Comparison of ENCODE assay signal across 10 cellular contexts in the genomic region with DNA sequence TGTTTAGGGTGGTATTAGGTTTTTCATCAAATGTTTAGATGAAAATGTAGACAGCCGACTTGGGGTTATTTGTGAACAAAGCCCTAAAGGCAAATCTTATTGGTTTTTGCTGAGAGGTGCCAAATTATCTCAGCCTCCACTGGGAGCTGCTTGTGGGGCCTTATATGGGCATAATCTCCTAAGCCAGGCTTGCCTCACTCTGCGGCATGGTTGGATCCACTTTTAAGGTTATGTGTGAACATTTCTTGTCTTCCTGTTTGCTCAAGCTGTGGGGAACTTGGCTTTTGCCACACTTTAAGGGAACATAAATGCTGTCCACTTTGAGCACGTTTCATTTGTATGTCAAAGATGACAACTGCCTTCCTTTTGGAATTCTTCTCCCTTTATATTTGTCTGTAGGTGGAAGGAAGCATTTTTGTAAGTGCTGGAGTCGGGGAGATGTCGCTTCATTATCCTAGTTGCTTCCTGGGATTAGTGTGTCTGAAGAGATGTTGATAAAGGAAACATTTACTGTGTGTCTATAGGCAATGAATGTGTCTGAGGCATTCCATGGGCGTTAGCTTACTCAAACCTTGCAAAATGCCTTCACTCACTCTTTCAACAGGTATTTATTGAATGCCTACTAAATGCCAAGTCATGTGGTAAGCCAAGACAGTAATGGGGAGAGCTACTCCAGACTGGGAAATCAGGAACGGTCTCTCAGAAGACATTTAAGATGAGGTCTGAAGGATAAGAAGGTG.
DNase-seq lines count a peak whose midpoint lies in the region; ATAC-seq and TF ChIP-seq lines count a peak whose summit lies in the region.
"Had no signal": no experiment of that assay in that cellular context is flagged by ENCODE, and none has a peak within 500 bp of the region (broad histone marks: within the 10 kb centered on the region; RNA-seq: fewer than 3 reads in every experiment).

No MANE protein-coding gene starts in this region.

- H3K27me3 Mint-ChIP-seq in CD4-positive, alpha-beta T cell = no peaks in the 10 kb centered on the region
- peaks cover 12% of the 10 kb centered on the region for H3K27me3 Mint-ChIP-seq in nephron (ENCODE audit: low read depth)

- CTCF ChIA-PET in CD4-positive, alpha-beta T cell (lab: Charles Lee) = interaction anchor here (0.6 kb wide), 1 partner anchor 10 kb away, joined by 3 read pairs; no protein-coding TSS in a partner anchor

- no peak for ATAC-seq in CD4-positive, alpha-beta T cell (ENCODE audit: poor library complexity)
- no peak for ATAC-seq in HG02610 (IDR thresholded peaks at IDR 0.05; ENCODE audit: unreplicated experiment)
- ATAC-seq in HG03139 (IDR thresholded peaks at IDR 0.05; ENCODE audit: unreplicated experiment) = no peak
- ATAC-seq in HG03432 (IDR thresholded peaks at IDR 0.05; ENCODE audit: unreplicated experiment) = no peak

- peaks cover 0 to 66% (median 50%) of the 10 kb centered on the region in 4 donors for H3K4me1 ChIP-seq in esophagus muscularis mucosa

- H3K9me3 ChIP-seq in CD4-positive, alpha-beta T cell (ENCODE audit: control insufficient read depth, low read length) = no peaks in the 10 kb centered on the region
- H3K9me3 ChIP-seq in esophagus muscularis mucosa = no peaks in the 10 kb centered on the region

- peak overlapping the region; percentile 90 for H3K27ac Mint-ChIP-seq in CD4-positive, alpha-beta T cell
- peak overlapping the region; percentile 6 to 67 (median 51) for H3K27ac Mint-ChIP-seq in nephron

- 49% methylated on average over 7 of the region's 7 CpGs for WGBS in esophagus muscularis mucosa

- no peaks in the 10 kb centered on the region for H3K9me3 Mint-ChIP-seq in CD4-positive, alpha-beta T cell
- peaks cover 3% of the 10 kb centered on the region for H3K9me3 Mint-ChIP-seq in nephron

- peaks cover 34% of the 10 kb centered on the region for H3K4me1 Mint-ChIP-seq in CD4-positive, alpha-beta T cell (ENCODE audit: low read depth)
- H3K4me1 Mint-ChIP-seq in nephron = peaks cover 20% of the 10 kb centered on the region

- no peaks in the 10 kb centered on the region for H3K27me3 ChIP-seq in CD4-positive, alpha-beta T cell (ENCODE audit: control insufficient read depth, insufficient read depth, low read length)
- H3K27me3 ChIP-seq in esophagus muscularis mucosa = no peaks in the 10 kb centered on the region

- TF ChIP-seq CTCF in CD4-positive, alpha-beta T cell (IDR thresholded peaks at IDR 0.05) = no peak
- no peak for TF ChIP-seq CTCF in esophagus muscularis mucosa (IDR thresholded peaks at IDR 0.05)
- TF ChIP-seq CTCF in nephron (IDR thresholded peaks at IDR 0.05; ENCODE audit: unreplicated experiment in 3 of 3) = no peak

- no peak overlapping the region for H3K27ac ChIP-seq in CD4-positive, alpha-beta T cell (ENCODE audit: low read depth, low read length)
- H3K27ac ChIP-seq in esophagus muscularis mucosa (replicated peaks in 1 of 4) = peak overlapping the region; percentile 81 to 90 (median 85)

- H3K4me3 ChIP-seq in esophagus muscularis mucosa = no peak overlapping the region

- TF ChIP-seq POLR2A in esophagus muscularis mucosa (IDR thresholded peaks at IDR 0.05; ENCODE audit: low read depth) = no peak

- intact Hi-C loops in CD4-positive, alpha-beta T cell (cut with DNase I, micrococcal nuclease) = no loop called here
- intact Hi-C loops in esophagus muscularis mucosa (cut with DNase I) = loop anchor here (5.0 kb wide), 1 partner anchor 89 kb away; no protein-coding TSS in a partner anchor

- H3K36me3 ChIP-seq in esophagus muscularis mucosa = no peaks in the 10 kb centered on the region

- DNase-seq in CD4-positive, alpha-beta T cell = no peak
- DNase-seq in NCI-H69 (lab: John Stamatoyannopoulos, UW) (peak; percentile 1), esophagus muscularis mucosa (ENCODE audit: extremely low spot score) (no peak), NCI-H2107 (lab: John Stamatoyannopoulos, UW) (no peak)
- DNase-seq: NCI-H2227 treated with DMSO at 0.1 percent for 48 hours, T-helper 2 cell had no signal

- no peak overlapping the region for H3K4me3 Mint-ChIP-seq in CD4-positive, alpha-beta T cell
- no peak overlapping the region for H3K4me3 Mint-ChIP-seq in nephron

- H3K36me3 Mint-ChIP-seq in CD4-positive, alpha-beta T cell (ENCODE audit: low read depth) = no peaks in the 10 kb centered on the region
- H3K36me3 Mint-ChIP-seq in nephron (ENCODE audit: low read depth) = no peaks in the 10 kb centered on the region

- POLR2A ChIA-PET in CD4-positive, alpha-beta T cell (lab: Charles Lee) = no interaction called here

- no peak for TF ChIP-seq EP300 in esophagus muscularis mucosa (IDR thresholded peaks at IDR 0.05)
